18 cellular contexts compared by ENCODE assay signal in the genomic region with DNA sequence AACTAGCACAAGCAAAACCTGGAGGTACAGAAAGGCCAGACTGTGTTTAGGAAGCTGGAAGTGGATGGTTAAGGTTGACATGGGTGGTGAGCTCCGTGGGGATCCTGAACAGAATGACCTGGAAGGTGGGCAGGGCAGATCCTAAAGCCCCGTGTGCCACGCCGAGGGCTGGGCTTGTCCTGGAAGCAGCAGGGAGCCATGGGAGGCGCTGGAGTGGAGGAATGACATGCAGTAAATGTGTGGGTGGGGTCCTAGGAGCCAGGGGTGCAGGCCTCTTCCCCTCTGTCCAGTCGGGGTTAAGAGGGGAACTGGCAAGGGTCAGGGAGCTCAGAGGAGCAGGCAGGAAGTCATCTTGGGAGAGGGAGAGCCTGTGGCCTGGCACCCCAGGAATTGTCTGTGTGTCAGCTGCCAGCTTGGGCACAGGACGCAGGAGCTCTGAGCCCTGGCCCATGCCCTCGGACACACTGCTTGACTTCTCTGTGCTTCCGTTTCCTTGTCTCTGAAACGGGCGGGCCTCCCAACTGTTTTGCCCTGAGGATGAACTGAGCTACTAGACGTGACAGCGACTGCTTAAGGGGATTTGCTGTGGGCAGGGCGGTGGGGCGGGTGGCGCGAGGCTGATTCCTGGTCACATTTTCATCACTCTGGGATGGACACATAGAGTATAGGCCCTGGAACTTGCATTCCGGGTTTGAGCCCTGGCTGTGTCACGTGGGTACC.
"Had no signal": no experiment of that assay in that cellular context is flagged by ENCODE, and none has a peak within 500 bp of the region (broad histone marks: within the 10 kb centered on the region; RNA-seq: fewer than 3 reads in every experiment).

No MANE protein-coding gene starts in this region.

- H3K9me3 ChIP-seq: esophagus squamous epithelium, gastroesophageal sphincter, pancreas, psoas muscle, right lobe of liver, testis, tibial nerve had no signal

- H3K4me1 Mint-ChIP-seq: naive thymus-derived CD4-positive, alpha-beta T cell; nephron progenitor cell; stimulated activated memory B cell treated with anti-CD40 and anti-IgM and Interleukin-4, amounts not matched to agents 10 μg/mL and 1 μg/mL and 100 μg/mL, for 72 hours had no signal

- H3K9me3 Mint-ChIP-seq: nephron progenitor cell; stimulated activated naive CD8-positive, alpha-beta T cell treated with anti-CD3 and anti-CD28 coated beads, Interleukin-15, Interleukin-2, amounts not matched to agents 100 ng/mL and 50 ng/mL, for 24 hours had no signal

- DNase-seq: central memory CD4-positive, alpha-beta T cell; effector memory CD8-positive, alpha-beta T cell; esophagus squamous epithelium; foreskin fibroblast; glutamatergic neuron; mammary epithelial cell; naive thymus-derived CD4-positive, alpha-beta T cell; nephron progenitor cell; nucleus accumbens; psoas muscle; right lobe of liver; stimulated activated CD4-positive, alpha-beta T cell treated with anti-CD3 and anti-CD28 coated beads, Interleukin-4, amount 100 ng/mL, for 1 hour; testis had no signal

- H3K27ac Mint-ChIP-seq: effector memory CD8-positive, alpha-beta T cell; nephron progenitor cell; stimulated activated memory B cell treated with anti-CD40 and anti-IgM and Interleukin-4, amounts not matched to agents 10 μg/mL and 1 μg/mL and 100 μg/mL, for 72 hours; stimulated activated naive CD8-positive, alpha-beta T cell treated with anti-CD3 and anti-CD28 coated beads, Interleukin-15, Interleukin-2, amounts not matched to agents 100 ng/mL and 50 ng/mL, for 24 hours had no signal

- H3K36me3 ChIP-seq: esophagus squamous epithelium, gastroesophageal sphincter, pancreas, right lobe of liver, tibial nerve had no signal

- H3K4me3 ChIP-seq: esophagus squamous epithelium, gastroesophageal sphincter, pancreas, psoas muscle, right lobe of liver, testis, tibial nerve had no signal

- H3K36me3 Mint-ChIP-seq: stimulated activated memory B cell treated with anti-CD40 and anti-IgM and Interleukin-4, amounts not matched to agents 10 μg/mL and 1 μg/mL and 100 μg/mL, for 72 hours had no signal

- ATAC-seq: effector memory CD8-positive, alpha-beta T cell; gastroesophageal sphincter; naive thymus-derived CD4-positive, alpha-beta T cell; psoas muscle; right lobe of liver; stimulated activated memory B cell treated with anti-CD40 and anti-IgM and Interleukin-4, amounts not matched to agents 10 μg/mL and 1 μg/mL and 100 μg/mL, for 72 hours had no signal

- H3K27ac ChIP-seq: esophagus squamous epithelium, gastroesophageal sphincter, pancreas, psoas muscle, right lobe of liver, testis, tibial nerve had no signal

- H3K27me3 ChIP-seq: right lobe of liver, testis had no signal

- H3K4me1 ChIP-seq: esophagus squamous epithelium, gastroesophageal sphincter, pancreas, psoas muscle, right lobe of liver had no signal

- H3K4me3 Mint-ChIP-seq: effector memory CD8-positive, alpha-beta T cell; naive thymus-derived CD4-positive, alpha-beta T cell; nephron progenitor cell; stimulated activated memory B cell treated with anti-CD40 and anti-IgM and Interleukin-4, amounts not matched to agents 10 μg/mL and 1 μg/mL and 100 μg/mL, for 72 hours; stimulated activated naive CD8-positive, alpha-beta T cell treated with anti-CD3 and anti-CD28 coated beads, Interleukin-15, Interleukin-2, amounts not matched to agents 100 ng/mL and 50 ng/mL, for 24 hours had no signal
